ENCODE assay signal across 1 cellular context in the genomic region with DNA sequence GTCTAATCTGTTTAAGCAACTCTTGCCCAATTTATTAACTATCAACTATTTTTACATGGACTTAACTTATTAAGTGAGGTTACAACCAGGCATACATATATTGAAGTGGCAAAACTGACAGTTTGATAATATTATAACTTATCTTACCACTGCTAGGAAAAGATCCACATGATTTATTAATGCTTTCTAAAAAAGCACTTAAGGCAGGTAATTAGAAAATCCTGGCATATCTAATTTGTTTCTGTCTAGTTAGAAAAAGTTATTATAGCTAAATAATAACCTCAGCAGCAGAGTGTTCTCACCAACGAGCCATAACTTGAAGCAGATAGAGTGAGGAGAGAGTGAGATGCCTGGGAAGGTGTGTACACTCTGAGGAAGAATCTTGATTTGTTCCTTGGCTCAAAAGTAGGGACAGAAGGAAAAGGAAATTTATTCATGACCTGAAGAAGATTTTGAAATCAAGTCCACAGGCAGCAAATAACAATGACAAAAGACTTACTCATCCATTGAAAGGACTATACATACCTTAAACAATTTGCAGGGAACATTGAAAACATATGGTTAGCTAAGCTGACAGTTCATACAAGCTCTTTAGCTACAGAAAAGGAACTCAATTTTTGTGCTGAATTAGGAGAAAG.
TF ChIP-seq lines count a peak whose summit lies in the region.

No MANE protein-coding gene starts in this region.

TF ChIP-seq in WTC11, 78 proteins besides CTCF, POLR2A, EP300 and RAD21 (continued from another document):
- TF ChIP-seq, protein P1, sequence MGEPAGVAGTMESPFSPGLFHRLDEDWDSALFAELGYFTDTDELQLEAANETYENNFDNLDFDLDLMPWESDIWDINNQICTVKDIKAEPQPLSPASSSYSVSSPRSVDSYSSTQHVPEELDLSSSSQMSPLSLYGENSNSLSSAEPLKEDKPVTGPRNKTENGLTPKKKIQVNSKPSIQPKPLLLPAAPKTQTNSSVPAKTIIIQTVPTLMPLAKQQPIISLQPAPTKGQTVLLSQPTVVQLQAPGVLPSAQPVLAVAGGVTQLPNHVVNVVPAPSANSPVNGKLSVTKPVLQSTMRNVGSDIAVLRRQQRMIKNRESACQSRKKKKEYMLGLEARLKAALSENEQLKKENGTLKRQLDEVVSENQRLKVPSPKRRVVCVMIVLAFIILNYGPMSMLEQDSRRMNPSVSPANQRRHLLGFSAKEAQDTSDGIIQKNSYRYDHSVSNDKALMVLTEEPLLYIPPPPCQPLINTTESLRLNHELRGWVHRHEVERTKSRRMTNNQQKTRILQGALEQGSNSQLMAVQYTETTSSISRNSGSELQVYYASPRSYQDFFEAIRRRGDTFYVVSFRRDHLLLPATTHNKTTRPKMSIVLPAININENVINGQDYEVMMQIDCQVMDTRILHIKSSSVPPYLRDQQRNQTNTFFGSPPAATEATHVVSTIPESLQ (CRISPR knock-in tag; IDR thresholded peaks at IDR 0.05), result no peak
- no peak for TF ChIP-seq TEAD4 (CRISPR knock-in tag; IDR thresholded peaks at IDR 0.05)
- TF ChIP-seq, protein P2, sequence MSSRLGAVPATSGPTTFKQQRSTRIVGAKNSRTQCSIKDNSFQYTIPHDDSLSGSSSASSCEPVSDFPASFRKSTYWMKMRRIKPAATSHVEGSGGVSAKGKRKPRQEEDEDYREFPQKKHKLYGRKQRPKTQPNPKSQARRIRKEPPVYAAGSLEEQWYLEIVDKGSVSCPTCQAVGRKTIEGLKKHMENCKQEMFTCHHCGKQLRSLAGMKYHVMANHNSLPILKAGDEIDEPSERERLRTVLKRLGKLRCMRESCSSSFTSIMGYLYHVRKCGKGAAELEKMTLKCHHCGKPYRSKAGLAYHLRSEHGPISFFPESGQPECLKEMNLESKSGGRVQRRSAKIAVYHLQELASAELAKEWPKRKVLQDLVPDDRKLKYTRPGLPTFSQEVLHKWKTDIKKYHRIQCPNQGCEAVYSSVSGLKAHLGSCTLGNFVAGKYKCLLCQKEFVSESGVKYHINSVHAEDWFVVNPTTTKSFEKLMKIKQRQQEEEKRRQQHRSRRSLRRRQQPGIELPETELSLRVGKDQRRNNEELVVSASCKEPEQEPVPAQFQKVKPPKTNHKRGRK (CRISPR knock-in tag; IDR thresholded peaks at IDR 0.05; ENCODE audit: borderline replicate concordance), result no peak
- no peak for TF ChIP-seq FOXJ3 (CRISPR knock-in tag; IDR thresholded peaks at IDR 0.05; ENCODE audit: borderline replicate concordance)
